2 cellular contexts compared by ENCODE assay signal in genomic region chr11:76785513-76785912, GRCh38.
TF ChIP-seq lines count a peak whose summit lies in the region.

No MANE protein-coding gene starts in this region.

TF ChIP-seq in SK-N-SH, 30 proteins besides CTCF, POLR2A, EP300 and RAD21 (continued from another document):
- TF ChIP-seq, protein P1, sequence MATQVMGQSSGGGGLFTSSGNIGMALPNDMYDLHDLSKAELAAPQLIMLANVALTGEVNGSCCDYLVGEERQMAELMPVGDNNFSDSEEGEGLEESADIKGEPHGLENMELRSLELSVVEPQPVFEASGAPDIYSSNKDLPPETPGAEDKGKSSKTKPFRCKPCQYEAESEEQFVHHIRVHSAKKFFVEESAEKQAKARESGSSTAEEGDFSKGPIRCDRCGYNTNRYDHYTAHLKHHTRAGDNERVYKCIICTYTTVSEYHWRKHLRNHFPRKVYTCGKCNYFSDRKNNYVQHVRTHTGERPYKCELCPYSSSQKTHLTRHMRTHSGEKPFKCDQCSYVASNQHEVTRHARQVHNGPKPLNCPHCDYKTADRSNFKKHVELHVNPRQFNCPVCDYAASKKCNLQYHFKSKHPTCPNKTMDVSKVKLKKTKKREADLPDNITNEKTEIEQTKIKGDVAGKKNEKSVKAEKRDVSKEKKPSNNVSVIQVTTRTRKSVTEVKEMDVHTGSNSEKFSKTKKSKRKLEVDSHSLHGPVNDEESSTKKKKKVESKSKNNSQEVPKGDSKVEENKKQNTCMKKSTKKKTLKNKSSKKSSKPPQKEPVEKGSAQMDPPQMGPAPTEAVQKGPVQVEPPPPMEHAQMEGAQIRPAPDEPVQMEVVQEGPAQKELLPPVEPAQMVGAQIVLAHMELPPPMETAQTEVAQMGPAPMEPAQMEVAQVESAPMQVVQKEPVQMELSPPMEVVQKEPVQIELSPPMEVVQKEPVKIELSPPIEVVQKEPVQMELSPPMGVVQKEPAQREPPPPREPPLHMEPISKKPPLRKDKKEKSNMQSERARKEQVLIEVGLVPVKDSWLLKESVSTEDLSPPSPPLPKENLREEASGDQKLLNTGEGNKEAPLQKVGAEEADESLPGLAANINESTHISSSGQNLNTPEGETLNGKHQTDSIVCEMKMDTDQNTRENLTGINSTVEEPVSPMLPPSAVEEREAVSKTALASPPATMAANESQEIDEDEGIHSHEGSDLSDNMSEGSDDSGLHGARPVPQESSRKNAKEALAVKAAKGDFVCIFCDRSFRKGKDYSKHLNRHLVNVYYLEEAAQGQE (IDR thresholded peaks at IDR 0.05; ENCODE audit: low read depth, low read length) = no peak
- no peak for TF ChIP-seq JUND (IDR thresholded peaks at IDR 0.05)
- TF ChIP-seq FOXM1 (IDR thresholded peaks at IDR 0.05; ENCODE audit: low read depth) = no peak
- no peak for TF ChIP-seq MXI1 (IDR thresholded peaks at IDR 0.05; ENCODE audit: low read depth, low read length)
- no peak for TF ChIP-seq CHD2 (IDR thresholded peaks at IDR 0.05; ENCODE audit: low read length, partially characterized antibody)
- no peak for TF ChIP-seq FOSL2 (IDR thresholded peaks at IDR 0.05; ENCODE audit: borderline replicate concordance, low read depth)
- TF ChIP-seq, protein P2, sequence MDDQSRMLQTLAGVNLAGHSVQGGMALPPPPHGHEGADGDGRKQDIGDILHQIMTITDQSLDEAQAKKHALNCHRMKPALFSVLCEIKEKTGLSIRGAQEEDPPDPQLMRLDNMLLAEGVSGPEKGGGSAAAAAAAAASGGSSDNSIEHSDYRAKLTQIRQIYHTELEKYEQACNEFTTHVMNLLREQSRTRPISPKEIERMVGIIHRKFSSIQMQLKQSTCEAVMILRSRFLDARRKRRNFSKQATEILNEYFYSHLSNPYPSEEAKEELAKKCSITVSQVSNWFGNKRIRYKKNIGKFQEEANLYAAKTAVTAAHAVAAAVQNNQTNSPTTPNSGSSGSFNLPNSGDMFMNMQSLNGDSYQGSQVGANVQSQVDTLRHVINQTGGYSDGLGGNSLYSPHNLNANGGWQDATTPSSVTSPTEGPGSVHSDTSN (IDR thresholded peaks at IDR 0.05) = no peak
- TF ChIP-seq, protein P3, sequence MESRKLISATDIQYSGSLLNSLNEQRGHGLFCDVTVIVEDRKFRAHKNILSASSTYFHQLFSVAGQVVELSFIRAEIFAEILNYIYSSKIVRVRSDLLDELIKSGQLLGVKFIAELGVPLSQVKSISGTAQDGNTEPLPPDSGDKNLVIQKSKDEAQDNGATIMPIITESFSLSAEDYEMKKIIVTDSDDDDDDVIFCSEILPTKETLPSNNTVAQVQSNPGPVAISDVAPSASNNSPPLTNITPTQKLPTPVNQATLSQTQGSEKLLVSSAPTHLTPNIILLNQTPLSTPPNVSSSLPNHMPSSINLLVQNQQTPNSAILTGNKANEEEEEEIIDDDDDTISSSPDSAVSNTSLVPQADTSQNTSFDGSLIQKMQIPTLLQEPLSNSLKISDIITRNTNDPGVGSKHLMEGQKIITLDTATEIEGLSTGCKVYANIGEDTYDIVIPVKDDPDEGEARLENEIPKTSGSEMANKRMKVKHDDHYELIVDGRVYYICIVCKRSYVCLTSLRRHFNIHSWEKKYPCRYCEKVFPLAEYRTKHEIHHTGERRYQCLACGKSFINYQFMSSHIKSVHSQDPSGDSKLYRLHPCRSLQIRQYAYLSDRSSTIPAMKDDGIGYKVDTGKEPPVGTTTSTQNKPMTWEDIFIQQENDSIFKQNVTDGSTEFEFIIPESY (IDR thresholded peaks at IDR 0.05; ENCODE audit: borderline replicate concordance, low read depth) = no peak
- TF ChIP-seq, protein P4, sequence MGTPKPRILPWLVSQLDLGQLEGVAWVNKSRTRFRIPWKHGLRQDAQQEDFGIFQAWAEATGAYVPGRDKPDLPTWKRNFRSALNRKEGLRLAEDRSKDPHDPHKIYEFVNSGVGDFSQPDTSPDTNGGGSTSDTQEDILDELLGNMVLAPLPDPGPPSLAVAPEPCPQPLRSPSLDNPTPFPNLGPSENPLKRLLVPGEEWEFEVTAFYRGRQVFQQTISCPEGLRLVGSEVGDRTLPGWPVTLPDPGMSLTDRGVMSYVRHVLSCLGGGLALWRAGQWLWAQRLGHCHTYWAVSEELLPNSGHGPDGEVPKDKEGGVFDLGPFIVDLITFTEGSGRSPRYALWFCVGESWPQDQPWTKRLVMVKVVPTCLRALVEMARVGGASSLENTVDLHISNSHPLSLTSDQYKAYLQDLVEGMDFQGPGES (IDR thresholded peaks at IDR 0.05; ENCODE audit: low read depth, low read length) = no peak
- TF ChIP-seq RXRA (IDR thresholded peaks at IDR 0.05; ENCODE audit: borderline replicate concordance, low read depth) = no peak

TF ChIP-seq in SK-N-SH treated with all-trans-retinoic acid at 6 μM for 48 hours, 23 proteins besides CTCF, POLR2A, EP300 and RAD21 (continued from another document):
- TF ChIP-seq, protein P5, sequence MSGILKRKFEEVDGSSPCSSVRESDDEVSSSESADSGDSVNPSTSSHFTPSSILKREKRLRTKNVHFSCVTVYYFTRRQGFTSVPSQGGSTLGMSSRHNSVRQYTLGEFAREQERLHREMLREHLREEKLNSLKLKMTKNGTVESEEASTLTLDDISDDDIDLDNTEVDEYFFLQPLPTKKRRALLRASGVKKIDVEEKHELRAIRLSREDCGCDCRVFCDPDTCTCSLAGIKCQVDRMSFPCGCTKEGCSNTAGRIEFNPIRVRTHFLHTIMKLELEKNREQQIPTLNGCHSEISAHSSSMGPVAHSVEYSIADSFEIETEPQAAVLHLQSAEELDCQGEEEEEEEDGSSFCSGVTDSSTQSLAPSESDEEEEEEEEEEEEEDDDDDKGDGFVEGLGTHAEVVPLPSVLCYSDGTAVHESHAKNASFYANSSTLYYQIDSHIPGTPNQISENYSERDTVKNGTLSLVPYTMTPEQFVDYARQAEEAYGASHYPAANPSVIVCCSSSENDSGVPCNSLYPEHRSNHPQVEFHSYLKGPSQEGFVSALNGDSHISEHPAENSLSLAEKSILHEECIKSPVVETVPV (CRISPR knock-in tag; IDR thresholded peaks at IDR 0.05) = no peak
- no peak for TF ChIP-seq CREB5 (CRISPR knock-in tag; IDR thresholded peaks at IDR 0.05; ENCODE audit: low read depth)
- TF ChIP-seq TOX (CRISPR knock-in tag; IDR thresholded peaks at IDR 0.05; ENCODE audit: borderline replicate concordance) = no peak
- TF ChIP-seq, protein P6, sequence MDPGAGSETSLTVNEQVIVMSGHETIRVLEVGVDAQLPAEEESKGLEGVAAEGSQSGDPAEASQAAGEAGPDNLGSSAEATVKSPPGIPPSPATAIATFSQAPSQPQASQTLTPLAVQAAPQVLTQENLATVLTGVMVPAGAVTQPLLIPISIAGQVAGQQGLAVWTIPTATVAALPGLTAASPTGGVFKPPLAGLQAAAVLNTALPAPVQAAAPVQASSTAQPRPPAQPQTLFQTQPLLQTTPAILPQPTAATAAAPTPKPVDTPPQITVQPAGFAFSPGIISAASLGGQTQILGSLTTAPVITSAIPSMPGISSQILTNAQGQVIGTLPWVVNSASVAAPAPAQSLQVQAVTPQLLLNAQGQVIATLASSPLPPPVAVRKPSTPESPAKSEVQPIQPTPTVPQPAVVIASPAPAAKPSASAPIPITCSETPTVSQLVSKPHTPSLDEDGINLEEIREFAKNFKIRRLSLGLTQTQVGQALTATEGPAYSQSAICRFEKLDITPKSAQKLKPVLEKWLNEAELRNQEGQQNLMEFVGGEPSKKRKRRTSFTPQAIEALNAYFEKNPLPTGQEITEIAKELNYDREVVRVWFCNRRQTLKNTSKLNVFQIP (CRISPR knock-in tag; IDR thresholded peaks at IDR 0.05; ENCODE audit: borderline replicate concordance, low read depth) = no peak
TF ChIP-seq in SK-N-SH treated with all-trans-retinoic acid at 6 μM for 48 hours: peak in this region for 0.
